Comparison of ENCODE assay signal across 25 cellular contexts in genomic region chr19:35297515-35297848, GRCh38. TPM values are rescaled to one million over a fixed set of nuclear protein-coding genes. Genes with fewer than 3 reads are reported as not detected.
"Had no signal": no experiment of that assay in that cellular context is flagged by ENCODE, and none has a peak within 500 bp of the region (broad histone marks: within the 10 kb centered on the region; RNA-seq: fewer than 3 reads in every experiment).

No MANE protein-coding gene starts in this region.

- H3K9me3 ChIP-seq: SJSA1 had no signal

- FAIRE-seq: astrocyte, RCC 7860 had no signal

- H3K27ac ChIP-seq: SJSA1 had no signal

- DNase-seq: activated CD4-positive, alpha-beta T cell treated with anti-CD3 and anti-CD28 coated beads for 48 hours; activated CD4-positive, alpha-beta T cell treated with anti-CD3 and anti-CD28 coated beads, Interleukin-2, amount 50 U/mL, for 4 hours; activated CD4-positive, CD25-positive, alpha-beta regulatory T cell treated with anti-CD3 and anti-CD28 coated beads, Interleukin-2, amount 50 U/mL, for 72 hours; activated CD8-positive, alpha-beta memory T cell treated with anti-CD3 and anti-CD28 coated beads, Interleukin-2, amount 50 U/mL, for 48 hours; activated CD8-positive, alpha-beta T cell treated with anti-CD3 and anti-CD28 coated beads, Interleukin-2, amount 10 ng/mL, durations not matched to agents 7 days and 5 days; activated effector memory CD4-positive, alpha-beta T cell treated with anti-CD3 and anti-CD28 coated beads, Interleukin-2, amount 50 U/mL, for 16 hours; activated naive CD4-positive, alpha-beta T cell treated with anti-CD3 and anti-CD28 coated beads for 36 hours; activated T-cell treated with anti-CD3 and anti-CD28 coated beads, Interleukin-2, amount 50 U/mL, for 24 hours; amygdala; NCI-H1105 treated with DMSO at 0.1 percent for 48 hours; NCI-H1436 treated with DMSO at 0.1 percent for 48 hours; NCI-H187 treated with DMSO at 0.1 percent for 48 hours; NCI-H2081 treated with DMSO at 0.1 percent for 48 hours; NCI-H446; NCI-H524; PC-3; SHP77; T-helper 17 cell; T-helper 9 cell had no signal

- H3K36me3 ChIP-seq: SJSA1 had no signal

- H3K4me1 ChIP-seq: SJSA1 had no signal

- H3K4me3 ChIP-seq: SJSA1 had no signal

- ATAC-seq: activated CD8-positive, alpha-beta T cell treated with anti-CD3 and anti-CD28 coated beads, Interleukin-2, amount 10 ng/mL, durations not matched to agents 7 days and 5 days; PC-3; SK-N-SH treated with all-trans-retinoic acid at 6 μM for 48 hours; T-helper 17 cell; WTC11 had no signal

RNA-seq across cellular contexts. Expression of gene MAG, which starts 5.5 kb away (rescaled TPM):
- total RNA-seq: activated T-helper 1 cell treated with anti-CD3 and anti-CD28 coated beads, Interleukin-12 subunit alpha, Interleukin-12 subunit beta, Interleukin-2, Interleukin-4 antibody, amounts not matched to agents 30 ng/mL and 10 ng/mL and 1 ng/mL, durations not matched to agents 14 hours and 24 hours and 36 hours; astrocyte; PC-3; T-helper 17 cell had no signal

RNA-seq across cellular contexts. Expression of gene HAMP, which starts 15.2 kb away (rescaled TPM):
- total RNA-seq: PC-3, SJSA1 had no signal

RNA-seq across cellular contexts. Expression of gene CD22, which starts 31.5 kb away (rescaled TPM):
- total RNA-seq: astrocyte had no signal
